ENCODE assay signal across 8 cellular contexts in the genomic region with DNA sequence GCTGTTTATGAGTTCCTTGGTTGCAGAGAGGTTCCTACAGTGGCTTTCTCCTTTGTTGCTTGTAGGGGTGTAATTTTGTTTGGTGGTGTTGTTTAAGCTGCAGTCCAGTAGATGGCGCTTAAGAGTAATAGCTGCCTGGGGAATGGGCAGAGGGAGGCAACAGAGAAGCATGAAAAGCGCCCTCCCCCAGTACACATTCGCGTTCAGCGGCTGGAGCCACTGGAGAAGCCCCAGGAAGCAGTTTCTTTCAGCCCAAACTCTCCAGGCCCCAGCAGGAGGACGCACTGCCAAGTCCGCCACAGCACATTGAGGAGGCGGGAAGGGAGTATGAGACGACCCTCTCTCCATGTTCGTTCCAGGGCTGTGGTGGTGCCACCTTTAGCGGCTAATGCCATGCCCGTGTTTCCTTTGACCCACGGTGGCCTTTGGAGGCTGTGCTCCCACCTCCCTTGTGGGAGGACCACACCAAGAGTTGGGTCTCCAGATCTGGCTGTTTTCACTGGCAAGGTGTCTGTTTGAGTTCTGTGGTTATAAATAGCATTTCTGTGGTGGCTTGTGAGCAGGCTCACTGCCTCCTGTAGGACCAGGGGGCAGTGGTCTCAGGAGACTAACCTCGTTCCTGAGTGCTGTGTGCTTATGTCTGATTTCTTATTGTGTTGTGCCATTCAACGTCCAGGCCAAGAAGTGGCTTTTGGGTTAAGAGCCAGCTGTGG.
DNase-seq lines count a peak whose midpoint lies in the region; ATAC-seq and TF ChIP-seq lines count a peak whose summit lies in the region.

No MANE protein-coding gene starts in this region.

- H3K4me3 ChIP-seq in esophagus squamous epithelium (no peak overlapping the region), neuronal stem cell (ENCODE audit: low read length in 2 of 2) (no peak overlapping the region)

- TF ChIP-seq CTCF in esophagus squamous epithelium (IDR thresholded peaks at IDR 0.05) = peak in 5 of 6 experiments; percentile 29 to 57 (median 39)

- H2BK12ac ChIP-seq in neuronal stem cell (ENCODE audit: low read length) = peak overlapping the region; percentile 85

- H4K8ac ChIP-seq in neuronal stem cell (ENCODE audit: low read depth, low read length) = no peak overlapping the region

- H2BK15ac ChIP-seq in neuronal stem cell (ENCODE audit: low read length) = peak overlapping the region; percentile 86

- no peak overlapping the region for H3K9ac ChIP-seq in neuronal stem cell (ENCODE audit: low read depth, low read length, poor library complexity)

- DNase-seq in NCI-H2171 treated with DMSO at 0.1 percent for 48 hours (lab: John Stamatoyannopoulos, UW) (peak; percentile 17), NCI-H2171 (lab: John Stamatoyannopoulos, UW) (no peak), SK-MEL-5 (ENCODE audit: low read depth, low spot score) (peak; percentile 57), esophagus squamous epithelium (lab: John Stamatoyannopoulos, UW) (no peak), neuronal stem cell (ENCODE audit: low spot score) (peak; percentile 51)

- H2AK5ac ChIP-seq in neuronal stem cell (ENCODE audit: low read depth, low read length) = peak overlapping the region; percentile 99

- H3K27ac ChIP-seq in esophagus squamous epithelium (no peak overlapping the region), neuronal stem cell (replicated peaks; ENCODE audit: low read length) (no peak overlapping the region)

- H3K27me3 ChIP-seq in esophagus squamous epithelium = no peaks in the 10 kb centered on the region
- no peaks in the 10 kb centered on the region for H3K27me3 ChIP-seq in neuronal stem cell (ENCODE audit: control insufficient read depth in 3 of 3, insufficient read depth in 3 of 3, low read depth in 1 of 3, low read length in 3 of 3)

- peak; percentile 23 for ATAC-seq in HG02678 (IDR thresholded peaks at IDR 0.05; ENCODE audit: unreplicated experiment)
- ATAC-seq in HG02588 (IDR thresholded peaks at IDR 0.05; ENCODE audit: unreplicated experiment) = no peak
- no peak for ATAC-seq in GM19452 (IDR thresholded peaks at IDR 0.05; ENCODE audit: unreplicated experiment)

- H2BK5ac ChIP-seq in neuronal stem cell (ENCODE audit: low read length) = peak overlapping the region; percentile 42

- H3K4me1 ChIP-seq in esophagus squamous epithelium (peaks cover 0 to 24% (median 0%) of the 10 kb centered on the region in 3 donors), neuronal stem cell (ENCODE audit: control insufficient read depth in 2 of 2, insufficient read depth in 1 of 2, low read depth in 1 of 2, low read length in 2 of 2) (peaks cover 0 to 10% of the 10 kb centered on the region in 2 donors)

- in situ Hi-C loops in SK-MEL-5 (cut with HindIII; ENCODE audit: low pct_unique_long_range_greater_than_20kb, low sequenced_read_pairs) = no loop called here

- no peak overlapping the region for H2AFZ ChIP-seq in neuronal stem cell (ENCODE audit: low read length)

- 68 to 93% methylated on average over 6 to 12 of the region's 15 CpGs for WGBS in esophagus squamous epithelium, 2 donors
- no CpG with 5 or more reads among the region's 15 CpGs for WGBS in neuronal stem cell (ENCODE audit: extremely low coverage in 2 of 2, insufficient read length in 2 of 2, insufficient replicate concordance in 1 of 2), 2 donors

- no peak overlapping the region for H4K91ac ChIP-seq in neuronal stem cell (ENCODE audit: low read depth, low read length, poor library complexity)

- intact Hi-C loops in esophagus squamous epithelium (cut with DNase I) = no loop called here

- no peak overlapping the region for H3K14ac ChIP-seq in neuronal stem cell (ENCODE audit: low read length)

- H3K36me3 ChIP-seq in esophagus squamous epithelium (peaks cover 0 to 17% (median 0%) of the 10 kb centered on the region in 3 donors), neuronal stem cell (replicated peaks in 1 of 2; ENCODE audit: control insufficient read depth in 2 of 2, insufficient read depth in 2 of 2, low read length in 2 of 2) (no peaks in the 10 kb centered on the region)

- peak overlapping the region; percentile 57 for H2BK120ac ChIP-seq in neuronal stem cell (ENCODE audit: low read depth, low read length)

- H3K4ac ChIP-seq in neuronal stem cell (ENCODE audit: low read length) = no peak overlapping the region

- TF ChIP-seq POLR2A in esophagus squamous epithelium (IDR thresholded peaks at IDR 0.05) = no peak

- H3K4me2 ChIP-seq in neuronal stem cell (ENCODE audit: insufficient read depth, low read length, poor library complexity, severe bottlenecking) = no peak overlapping the region

- H3K9me3 ChIP-seq in esophagus squamous epithelium (no peaks in the 10 kb centered on the region), neuronal stem cell (replicated peaks in 1 of 2; ENCODE audit: control insufficient read depth in 2 of 2, insufficient read depth in 1 of 2, low read depth in 1 of 2, low read length in 2 of 2) (peaks cover 0 to 9% of the 10 kb centered on the region in 2 donors)

- no peak overlapping the region for H3K23ac ChIP-seq in neuronal stem cell (ENCODE audit: low read depth, low read length, poor library complexity)

- H3K18ac ChIP-seq in neuronal stem cell (ENCODE audit: low read length) = peak overlapping the region; percentile 92

- no peaks in the 10 kb centered on the region for H3K79me1 ChIP-seq in neuronal stem cell (ENCODE audit: low read depth, low read length)

Comparison
In these comparisons a context has a peak if more than half of its experiments do, and no peak if none do; other contexts are left out.
1. DNase-seq: peak in NCI-H2171 treated with DMSO at 0.1 percent for 48 hours (single experiment), SK-MEL-5 (single experiment) and neuronal stem cell (single experiment); none in NCI-H2171 (single experiment) and esophagus squamous epithelium (single experiment).